19 cellular contexts compared by ENCODE assay signal in genomic region chr4:90840828-90841227, GRCh38.
DNase-seq lines count a peak whose midpoint lies in the region; ATAC-seq, FAIRE-seq and TF ChIP-seq lines count a peak whose summit lies in the region.
"Had no signal": no experiment of that assay in that cellular context is flagged by ENCODE, and none has a peak within 500 bp of the region (broad histone marks: within the 10 kb centered on the region; RNA-seq: fewer than 3 reads in every experiment).

No MANE protein-coding gene starts in this region.

- no peak for TF ChIP-seq POLR2A in IMR-90 (IDR thresholded peaks at IDR 0.05; ENCODE audit: low read depth, low read length)

- DNase-seq in IMR-90, result no peak
- DNase-seq in mammary epithelial cell, result peak; percentile 78
- DNase-seq in keratinocyte (ENCODE audit: low read depth, low spot score), result peak; percentile 63
- DNase-seq in renal cortical epithelial cell (ENCODE audit: low read depth), result peak; percentile 15
- DNase-seq in HCEC 1CT, result no peak
- no peak for DNase-seq in T-helper 2 cell
- DNase-seq in Caco-2, result no peak
- DNase-seq: CD8-positive, alpha-beta T cell; DMS53; NCI-H1048; NCI-H1436; NCI-H1930; NCI-H345; NCI-H524 treated with DMSO at 0.1 percent for 48 hours had no signal

- H3K9me1 ChIP-seq in IMR-90 (ENCODE audit: insufficient read depth, low read length) (no peaks in the 10 kb centered on the region), keratinocyte (ENCODE audit: control insufficient read depth, extremely low read depth, insufficient read depth, low read length) (no peaks in the 10 kb centered on the region)

- no peaks in the 10 kb centered on the region for H3K27me3 Mint-ChIP-seq in Caco-2 (ENCODE audit: insufficient read depth, unreplicated experiment)

- H3K56ac ChIP-seq in IMR-90 (ENCODE audit: extremely low read depth, insufficient read depth, low read length), result no peak overlapping the region

- no peak overlapping the region for H3K4ac ChIP-seq in IMR-90 (ENCODE audit: low read depth, low read length)

- H3K4me2 ChIP-seq in IMR-90 (ENCODE audit: low read depth, low read length), result no peak overlapping the region
- H3K4me2 ChIP-seq in mammary epithelial cell (ENCODE audit: insufficient read depth, low read depth, low read length), result peak overlapping the region; percentile 32
- peak overlapping the region; percentile 32 for H3K4me2 ChIP-seq in keratinocyte (ENCODE audit: control insufficient read depth, extremely low read depth, insufficient read depth, low read depth, low read length)
- H3K4me2 ChIP-seq: KMS-11 had no signal

- no peak overlapping the region for H2BK5ac ChIP-seq in IMR-90 (ENCODE audit: low read depth, low read length, poor library complexity, severe bottlenecking)

- no peak for ATAC-seq in IMR-90 (ENCODE audit: low read depth)
- ATAC-seq: CD8-positive, alpha-beta T cell had no signal

- no peaks in the 10 kb centered on the region for H3K79me1 ChIP-seq in IMR-90 (ENCODE audit: low read depth in 1 of 2, low read length in 2 of 2)

- no peak overlapping the region for H2AFZ ChIP-seq in IMR-90 (replicated peaks; ENCODE audit: low read length, poor library complexity)
- no peak overlapping the region for H2AFZ ChIP-seq in mammary epithelial cell (ENCODE audit: low read depth, low read length)
- H2AFZ ChIP-seq in keratinocyte (ENCODE audit: control insufficient read depth, low read length), result no peak overlapping the region

- peaks cover 7% of the 10 kb centered on the region for H3K4me1 Mint-ChIP-seq in Caco-2 (ENCODE audit: low read depth, unreplicated experiment)

- no peak overlapping the region for H2BK20ac ChIP-seq in IMR-90 (ENCODE audit: low read depth, low read length)

- H3K36me3 ChIP-seq in IMR-90 (ENCODE audit: control insufficient read depth, insufficient read depth, low read length) (no peaks in the 10 kb centered on the region), mammary epithelial cell (ENCODE audit: insufficient read depth, low read length) (no peaks in the 10 kb centered on the region), keratinocyte (ENCODE audit: control insufficient read depth in 2 of 2, extremely low read depth in 1 of 2, insufficient read depth in 2 of 2, low read length in 2 of 2) (no peaks in the 10 kb centered on the region), Caco-2 (ENCODE audit: control insufficient read depth, insufficient read depth, low read length) (no peaks in the 10 kb centered on the region)
- H3K36me3 ChIP-seq: BLaER1 treated with 17β-estradiol and CSF1 and Interleukin-3, amounts not matched to agents 10 nM and 100 nM had no signal

- H3K79me2 ChIP-seq in mammary epithelial cell (ENCODE audit: insufficient read depth, low read length) (no peaks in the 10 kb centered on the region), keratinocyte (ENCODE audit: control insufficient read depth, insufficient read depth, low read length) (no peaks in the 10 kb centered on the region)

- H2BK120ac ChIP-seq in IMR-90 (ENCODE audit: low read depth, low read length), result no peak overlapping the region

- no peak overlapping the region for H3K27ac Mint-ChIP-seq in Caco-2 (ENCODE audit: unreplicated experiment)
- H3K27ac Mint-ChIP-seq: CD8-positive, alpha-beta T cell had no signal

- intact Hi-C loops in IMR-90 (cut with micrococcal nuclease), result no loop called here
- intact Hi-C loops in mammary epithelial cell (cut with micrococcal nuclease), result no loop called here
- intact Hi-C loops in Caco-2 (cut with micrococcal nuclease; ENCODE audit: unreplicated experiment), result loop anchor here (5.0 kb wide), 1 partner anchor 111 kb away; no protein-coding TSS in a partner anchor

- H4K20me1 ChIP-seq in IMR-90 (ENCODE audit: insufficient read depth, low read length) (no peaks in the 10 kb centered on the region), mammary epithelial cell (ENCODE audit: insufficient read depth, low read length) (no peaks in the 10 kb centered on the region), keratinocyte (ENCODE audit: control insufficient read depth, extremely low read depth, insufficient read depth, low read length) (no peaks in the 10 kb centered on the region)
- H4K20me1 ChIP-seq: BLaER1 treated with 17β-estradiol and CSF1 and Interleukin-3, amounts not matched to agents 10 nM and 100 nM had no signal

- no peaks in the 10 kb centered on the region for H3K4me1 ChIP-seq in IMR-90 (ENCODE audit: control insufficient read depth, insufficient read depth, low read length)
- peaks cover 24% of the 10 kb centered on the region for H3K4me1 ChIP-seq in mammary epithelial cell (ENCODE audit: insufficient read depth, low read length)
- H3K4me1 ChIP-seq in keratinocyte (ENCODE audit: control insufficient read depth, extremely low read depth, insufficient read depth, low read length), result peaks cover 10% of the 10 kb centered on the region
- H3K4me1 ChIP-seq in Caco-2, result 0 out of 2 replicates have a peak, but pooled peaks cover 5% of the 10 kb centered on the region

- H3K4me3 ChIP-seq in IMR-90 (ENCODE audit: insufficient read depth, low read depth, low read length), result no peak overlapping the region
- H3K4me3 ChIP-seq in mammary epithelial cell (replicated peaks in 1 of 3; ENCODE audit: insufficient read depth in 1 of 3, low read depth in 2 of 3, low read length in 3 of 3), result no peak overlapping the region
- H3K4me3 ChIP-seq in keratinocyte (ENCODE audit: control insufficient read depth in 2 of 3, extremely low read depth in 1 of 3, insufficient read depth in 2 of 3, low read depth in 1 of 3, low read length in 3 of 3), result no peak overlapping the region
- no peak overlapping the region for H3K4me3 ChIP-seq in Caco-2 (ENCODE audit: low read depth, low read length)
- H3K4me3 ChIP-seq: BLaER1 treated with 17β-estradiol and CSF1 and Interleukin-3, amounts not matched to agents 10 nM and 100 nM had no signal

- no peak for TF ChIP-seq RAD21 in IMR-90 (IDR thresholded peaks at IDR 0.05; ENCODE audit: low read length)

- no peaks in the 10 kb centered on the region for H3K36me3 Mint-ChIP-seq in Caco-2 (ENCODE audit: insufficient read depth, unreplicated experiment)
- H3K36me3 Mint-ChIP-seq: CD8-positive, alpha-beta T cell had no signal

- H2AK5ac ChIP-seq in IMR-90 (ENCODE audit: low read depth, low read length), result no peak overlapping the region

- H3K4me3 Mint-ChIP-seq in Caco-2 (ENCODE audit: unreplicated experiment), result no peak overlapping the region
- H3K4me3 Mint-ChIP-seq: CD8-positive, alpha-beta T cell had no signal

- no peak overlapping the region for H4K5ac ChIP-seq in IMR-90 (ENCODE audit: low read depth, low read length)

- no peak overlapping the region for H4K91ac ChIP-seq in IMR-90 (ENCODE audit: insufficient read depth, low read depth, low read length)

- in situ Hi-C loops in IMR-90 (cut with MboI; ENCODE audit: low sequenced_read_pairs), result no loop called here
- in situ Hi-C loops in mammary epithelial cell (cut with MboI; ENCODE audit: low sequenced_read_pairs in 2 of 2), result no loop called here

- H3K14ac ChIP-seq in IMR-90 (replicated peaks; ENCODE audit: low read depth, low read length), result no peak overlapping the region

- H3K9ac ChIP-seq in IMR-90 (ENCODE audit: low read depth, low read length), result no peak overlapping the region
- no peak overlapping the region for H3K9ac ChIP-seq in mammary epithelial cell (ENCODE audit: insufficient read depth, low read length)
- no peak overlapping the region for H3K9ac ChIP-seq in keratinocyte (ENCODE audit: control insufficient read depth, extremely low read depth, insufficient read depth, low read length)
- H3K9ac ChIP-seq: BLaER1 treated with 17β-estradiol and CSF1 and Interleukin-3, amounts not matched to agents 10 nM and 100 nM; KMS-11 had no signal

- POLR2A ChIA-PET in IMR-90 (lab: Charles Lee; ENCODE audit: unreplicated experiment), result no interaction called here
- POLR2A ChIA-PET in Caco-2 (lab: Charles Lee), result no interaction called here

- H3K27ac ChIP-seq in IMR-90 (ENCODE audit: insufficient read depth, low read length) (no peak overlapping the region), mammary epithelial cell (ENCODE audit: insufficient read depth, low read depth, low read length) (peak overlapping the region; percentile 64), keratinocyte (ENCODE audit: control insufficient read depth, insufficient read depth, low read length) (no peak overlapping the region)
- H3K27ac ChIP-seq: BLaER1 treated with 17β-estradiol and CSF1 and Interleukin-3, amounts not matched to agents 10 nM and 100 nM; KMS-11 had no signal

- no peak overlapping the region for H2AK9ac ChIP-seq in IMR-90 (replicated peaks; ENCODE audit: low read depth, low read length, poor library complexity)

- no peak overlapping the region for H2BK15ac ChIP-seq in IMR-90 (ENCODE audit: low read depth, low read length)

- BruUV-seq in IMR-90 (replicated peaks; lab: Mats Ljungman, UMichigan) (no TSS peak), mammary epithelial cell (replicated peaks; lab: Mats Ljungman, UMichigan) (no TSS peak), Caco-2 (replicated peaks; lab: Mats Ljungman, UMichigan) (no TSS peak)

- FAIRE-seq in keratinocyte (lab: Jason Lieb, UNC), result peak; percentile 43
- FAIRE-seq: GM12892, GM18507, H1 had no signal

- H3K27me3 ChIP-seq in IMR-90 (ENCODE audit: control insufficient read depth, insufficient read depth, low read length) (no peaks in the 10 kb centered on the region), mammary epithelial cell (ENCODE audit: insufficient read depth, low read length) (no peaks in the 10 kb centered on the region), keratinocyte (ENCODE audit: control insufficient read depth, extremely low read depth, insufficient read depth, low read length) (no peaks in the 10 kb centered on the region), Caco-2 (replicated peaks; ENCODE audit: control insufficient read depth, insufficient read depth, low read length) (no peaks in the 10 kb centered on the region)
- H3K27me3 ChIP-seq: BLaER1 treated with 17β-estradiol and CSF1 and Interleukin-3, amounts not matched to agents 10 nM and 100 nM had no signal

- no peak overlapping the region for H3K18ac ChIP-seq in IMR-90 (ENCODE audit: low read depth, low read length)

- CTCF ChIA-PET in IMR-90 (lab: Yijun Ruan, JAX) (no interaction called here), mammary epithelial cell (lab: Charles Lee; ENCODE audit: low non-redundant PET) (no interaction called here), Caco-2 (lab: Charles Lee) (no interaction called here)

- no peaks in the 10 kb centered on the region for H3K9me3 Mint-ChIP-seq in Caco-2 (ENCODE audit: unreplicated experiment)
- H3K9me3 Mint-ChIP-seq: CD8-positive, alpha-beta T cell had no signal

- TF ChIP-seq CTCF in IMR-90 (conservative IDR thresholded peaks at IDR 0.05; ENCODE audit: low read depth, low read length), result no peak
- no peak for TF ChIP-seq CTCF in mammary epithelial cell (conservative IDR thresholded peaks at IDR 0.05 in 1 of 2, IDR thresholded peaks at IDR 0.05 in 1 of 2; ENCODE audit: extremely low read depth in 1 of 2, insufficient read depth in 1 of 2, low read depth in 1 of 2, low read length in 2 of 2)
- TF ChIP-seq CTCF in keratinocyte (optimal IDR thresholded peaks at IDR 0.05 in 1 of 3, IDR thresholded peaks at IDR 0.05 in 1 of 3, conservative IDR thresholded peaks at IDR 0.05 in 1 of 3; ENCODE audit: extremely low read depth in 1 of 3, insufficient read depth in 2 of 3, low read length in 3 of 3), result no peak
- no peak for TF ChIP-seq CTCF in Caco-2 (IDR thresholded peaks at IDR 0.05; ENCODE audit: insufficient read depth in 1 of 2, low read depth in 1 of 2, low read length in 1 of 2, severe bottlenecking in 1 of 2, unreplicated experiment in 1 of 2)

- dilution Hi-C loops in IMR-90 (cut with HindIII; ENCODE audit: low sequenced_read_pairs, unreplicated experiment), result no loop called here
- dilution Hi-C loops in mammary epithelial cell (cut with HindIII; ENCODE audit: low sequenced_read_pairs), result no loop called here
- dilution Hi-C loops in keratinocyte (cut with MboI; ENCODE audit: extremely low pct_ligation_motif_present, low sequenced_read_pairs), result no loop called here

- no peak overlapping the region for H3K23ac ChIP-seq in IMR-90 (ENCODE audit: low read depth, low read length)

- H3K9me3 ChIP-seq in IMR-90 (ENCODE audit: control insufficient read depth, insufficient read depth, low read length), result no peaks in the 10 kb centered on the region; the same call in 1 of the 2 replicates
- no peaks in the 10 kb centered on the region for H3K9me3 ChIP-seq in mammary epithelial cell (replicated peaks; ENCODE audit: insufficient read depth, low read length)
- H3K9me3 ChIP-seq in keratinocyte (ENCODE audit: control insufficient read depth, low read depth, low read length), result no peaks in the 10 kb centered on the region
- no peaks in the 10 kb centered on the region for H3K9me3 ChIP-seq in Caco-2
- H3K9me3 ChIP-seq: BLaER1 treated with 17β-estradiol and CSF1 and Interleukin-3, amounts not matched to agents 10 nM and 100 nM had no signal

- H4K8ac ChIP-seq in IMR-90 (ENCODE audit: low read depth in 2 of 2, low read length in 2 of 2), result no peak overlapping the region

Comparison
In these comparisons a context has a peak if more than half of its experiments do, and no peak if none do; other contexts are left out.
1. DNase-seq: peak in mammary epithelial cell (single experiment), keratinocyte (single experiment) and renal cortical epithelial cell (single experiment); none in IMR-90 (single experiment), HCEC 1CT (single experiment), T-helper 2 cell (0 of 5) and Caco-2 (0 of 2).